Comparison of ENCODE assay signal across 10 cellular contexts in genomic region chr2:222960126-222960525, GRCh38.
A peak's percentile ranks its signal among the peaks of the same experiment; 100 is the strongest.
DNase-seq lines count a peak whose midpoint lies in the region; ATAC-seq and TF ChIP-seq lines count a peak whose summit lies in the region.
"Had no signal": no experiment of that assay in that cellular context is flagged by ENCODE, and none has a peak within 500 bp of the region (broad histone marks: within the 10 kb centered on the region; RNA-seq: fewer than 3 reads in every experiment).

No MANE protein-coding gene starts in this region.

- peak; percentile 76 for DNase-seq in EL
- peak; percentile 11 for DNase-seq in epithelial cell of esophagus (ENCODE audit: low read depth)
- no peak for DNase-seq in SW 1271 (lab: John Stamatoyannopoulos, UW)
- DNase-seq in vagina (ENCODE audit: extremely low spot score in 2 of 2): no peak
- DNase-seq in medulla oblongata (ENCODE audit: extremely low spot score): no peak
- no peak for DNase-seq in HPDE6-E6E7 (ENCODE audit: extremely low spot score)
- DNase-seq: activated naive CD4-positive, alpha-beta T cell; NCI-H1092 treated with DMSO at 0.1 percent for 48 hours had no signal

- TF ChIP-seq CTCF in epithelial cell of esophagus (IDR thresholded peaks at IDR 0.05; ENCODE audit: insufficient read depth, low read depth, low read length, missing control alignments): no peak
- TF ChIP-seq CTCF in vagina (IDR thresholded peaks at IDR 0.05): no peak

- TF ChIP-seq POLR2A in vagina (IDR thresholded peaks at IDR 0.05): no peak

- no peak overlapping the region for H3K27ac ChIP-seq in vagina

- no peaks in the 10 kb centered on the region for H3K9me3 ChIP-seq in vagina

- no peaks in the 10 kb centered on the region for H3K4me1 ChIP-seq in vagina

- H3K4me3 ChIP-seq in epithelial cell of esophagus (ENCODE audit: low read length) (no peak overlapping the region), vagina (no peak overlapping the region)

- intact Hi-C loops in vagina (cut with DNase I): no loop called here

- ATAC-seq in GM21367 (IDR thresholded peaks at IDR 0.05; ENCODE audit: unreplicated experiment) (peak; percentile 78), HG03460 (IDR thresholded peaks at IDR 0.05; ENCODE audit: unreplicated experiment) (peak; percentile 81)

- no peaks in the 10 kb centered on the region for H3K27me3 ChIP-seq in vagina

- no peaks in the 10 kb centered on the region for H3K36me3 ChIP-seq in vagina

Comparison
In these comparisons a context has a peak if more than half of its experiments do, and no peak if none do; other contexts are left out.
1. DNase-seq: peak in EL (single experiment) and epithelial cell of esophagus (single experiment); none in SW 1271 (0 of 2), vagina (0 of 2), medulla oblongata (single experiment) and HPDE6-E6E7 (single experiment).